In genomic region chr19:48963371-48964204, GRCh38 we compare ENCODE assay signal across 8 cellular contexts. TPM values are rescaled to one million over a fixed set of nuclear protein-coding genes. Genes with fewer than 3 reads are reported as not detected.
DNase-seq lines count a peak whose midpoint lies in the region; ATAC-seq and TF ChIP-seq lines count a peak whose summit lies in the region.

No MANE protein-coding gene starts in this region.

- H3K9me3 ChIP-seq in CD8-positive, alpha-beta T cell (ENCODE audit: low read length) = no peaks in the 10 kb centered on the region
- H3K9me3 ChIP-seq in adrenal gland (replicated peaks in 1 of 3) (no peaks in the 10 kb centered on the region), uterus (no peaks in the 10 kb centered on the region)

- peaks cover 12% of the 10 kb centered on the region for H3K36me3 ChIP-seq in CD8-positive, alpha-beta T cell (ENCODE audit: insufficient read depth, low read length)
- H3K36me3 ChIP-seq in adrenal gland (replicated peaks in 1 of 2) = peaks cover 0 to 21% of the 10 kb centered on the region in 2 donors
- no peaks in the 10 kb centered on the region for H3K36me3 ChIP-seq in uterus

- TF ChIP-seq POLR2A in adrenal gland (IDR thresholded peaks at IDR 0.05) = peak in 1 of 2 donors; percentile 11
- TF ChIP-seq POLR2A in uterus (IDR thresholded peaks at IDR 0.05) = peak; percentile 39 to 68

- intact Hi-C loops in CD8-positive, alpha-beta T cell (cut with DNase I, micrococcal nuclease) = loop anchor here in 1 of 2 experiments (2.0 to 10.0 kb wide), 2 partner anchors 63 to 319 kb away; partner anchors contain the start of genes CA11 and NUCB1
- intact Hi-C loops in adrenal gland (cut with DNase I) = loop anchor here in 1 of 2 donors (10.0 kb wide), 1 partner anchor 89 kb away; the partner anchor contains the start of gene PPP1R15A
- intact Hi-C loops in left ventricle myocardium superior (cut with micrococcal nuclease) = no loop called here
- intact Hi-C loops in uterus (cut with DNase I; ENCODE audit: low total_unique reads) = loop anchor here (10.0 kb wide), 1 partner anchor 69 kb away; the partner anchor contains the start of gene TULP2

- peak overlapping the region; percentile 99 for H3K4me3 Mint-ChIP-seq in CD8-positive, alpha-beta T cell
- peak overlapping the region; percentile 100 for H3K4me3 Mint-ChIP-seq in progenitor cell of endocrine pancreas (ENCODE audit: low read depth)

- no peaks in the 10 kb centered on the region for H3K9me3 Mint-ChIP-seq in CD8-positive, alpha-beta T cell
- no peaks in the 10 kb centered on the region for H3K9me3 Mint-ChIP-seq in progenitor cell of endocrine pancreas (ENCODE audit: low read depth)

- H3K27me3 Mint-ChIP-seq in CD8-positive, alpha-beta T cell (ENCODE audit: low read depth) = no peaks in the 10 kb centered on the region
- no peaks in the 10 kb centered on the region for H3K27me3 Mint-ChIP-seq in progenitor cell of endocrine pancreas

- POLR2A ChIA-PET in CD8-positive, alpha-beta T cell (lab: Charles Lee) = interaction anchor here (0.6 to 3.6 kb wide), 5 partner anchors 9 to 706 kb away, joined by 3 to 39 read pairs (median 4); partner anchors contain the start of genes BAX, DHDH, GYS1 and RUVBL2

- H3K27me3 ChIP-seq in CD8-positive, alpha-beta T cell (ENCODE audit: insufficient read depth, low read length) = no peaks in the 10 kb centered on the region
- H3K27me3 ChIP-seq in adrenal gland (no peaks in the 10 kb centered on the region), uterus (no peaks in the 10 kb centered on the region)

- peak overlapping the region; percentile 56 for H3K4me3 ChIP-seq in CD8-positive, alpha-beta T cell (ENCODE audit: low read depth, low read length)
- peak overlapping the region in 1 of 4 donors; percentile 94 for H3K4me3 ChIP-seq in adrenal gland
- peak overlapping the region; percentile 12 to 77 for H3K4me3 ChIP-seq in uterus

- H3K36me3 Mint-ChIP-seq in CD8-positive, alpha-beta T cell = peaks cover 36% of the 10 kb centered on the region
- peaks cover 24% of the 10 kb centered on the region for H3K36me3 Mint-ChIP-seq in progenitor cell of endocrine pancreas (ENCODE audit: insufficient read depth)

- CTCF ChIA-PET in CD8-positive, alpha-beta T cell (lab: Charles Lee) = interaction anchor here (1.5 kb wide), 1 partner anchor 152 kb away, joined by 3 read pairs; no protein-coding TSS in a partner anchor

- DNase-seq in CD8-positive, alpha-beta T cell = peak in 6 of 7 experiments; percentile 41 to 74 (median 62)
- peak; percentile 28 for DNase-seq in T follicular helper cell (ENCODE audit: low read depth)
- DNase-seq in adrenal gland = peak; percentile 68 to 86 (median 81)
- DNase-seq in left ventricle myocardium superior = peak; percentile 84
- peak; percentile 74 for DNase-seq in progenitor cell of endocrine pancreas (ENCODE audit: low spot score, unreplicated experiment)
- peak; percentile 84 to 87 for DNase-seq in uterus
- no peak for DNase-seq in AML-193 (lab: John Stamatoyannopoulos, UW)

- ATAC-seq in CD8-positive, alpha-beta T cell = peak; percentile 16
- ATAC-seq in HG02759 (IDR thresholded peaks at IDR 0.05; ENCODE audit: unreplicated experiment) = peak; percentile 34
- ATAC-seq in left ventricle myocardium superior = peak; percentile 22

- peaks cover 55% of the 10 kb centered on the region for H3K4me1 ChIP-seq in CD8-positive, alpha-beta T cell (ENCODE audit: insufficient read depth, low read length)
- H3K4me1 ChIP-seq in adrenal gland (replicated peaks in 1 of 2) (peaks cover 31 to 34% of the 10 kb centered on the region in 2 donors), uterus (peaks cover 0 to 23% of the 10 kb centered on the region in 2 donors)

- no peak for TF ChIP-seq CTCF in CD8-positive, alpha-beta T cell (IDR thresholded peaks at IDR 0.05)
- TF ChIP-seq CTCF in adrenal gland (IDR thresholded peaks at IDR 0.05) (no peak), progenitor cell of endocrine pancreas (IDR thresholded peaks at IDR 0.05; ENCODE audit: unreplicated experiment) (no peak), uterus (IDR thresholded peaks at IDR 0.05) (no peak)

- peaks cover 66% of the 10 kb centered on the region for H3K4me1 Mint-ChIP-seq in CD8-positive, alpha-beta T cell (ENCODE audit: low read depth)
- H3K4me1 Mint-ChIP-seq in progenitor cell of endocrine pancreas (ENCODE audit: low read depth) = peaks cover 44% of the 10 kb centered on the region

- H3K27ac ChIP-seq in CD8-positive, alpha-beta T cell (ENCODE audit: low read depth, low read length) = peak overlapping the region; percentile 17
- H3K27ac ChIP-seq in adrenal gland (peak overlapping the region; percentile 71 to 96 (median 85)), uterus (peak overlapping the region; percentile 97 to 99)

- peak overlapping the region; percentile 85 for H3K27ac Mint-ChIP-seq in CD8-positive, alpha-beta T cell
- peak overlapping the region; percentile 98 for H3K27ac Mint-ChIP-seq in progenitor cell of endocrine pancreas

- 8 to 12% (median 11%) methylated on average over 11 to 28 of the region's 28 CpGs for WGBS in adrenal gland, 4 donors

RNA-seq across cellular contexts. Expression of gene FTL, which starts 1.5 kb away (rescaled TPM):
- 100 to 1,000 TPM; 665 to 668 TPM for total RNA-seq in CD8-positive, alpha-beta T cell
- total RNA-seq in adrenal gland = over 10,000 TPM in 1 of 8 donors, 1,000 to 10,000 TPM in 7; 3,284 to 11,726 (median 4,214) TPM
- 1,000 to 10,000 TPM; 2,288 to 7,123 (median 4,274) TPM for polyA plus RNA-seq in adrenal gland
- 684 TPM for total RNA-seq in left ventricle myocardium superior
- 2,544 and 2,716 TPM in 2 replicates for total RNA-seq in progenitor cell of endocrine pancreas
- total RNA-seq in uterus = 1,000 to 10,000 TPM in 3 of 4 donors, 100 to 1,000 TPM in 1; 472 to 2,968 (median 1,570) TPM

RNA-seq across cellular contexts. Expression of gene BAX, which starts 8.9 kb away (rescaled TPM):
- total RNA-seq in CD8-positive, alpha-beta T cell = 10 to 100 TPM; 55.7 to 57.4 TPM
- 10 to 100 TPM; 18.1 to 79.0 (median 58.0) TPM for total RNA-seq in adrenal gland
- polyA plus RNA-seq in adrenal gland = 10 to 100 TPM; 21.5 to 61.3 (median 41.0) TPM
- 22.0 TPM for total RNA-seq in left ventricle myocardium superior
- total RNA-seq in progenitor cell of endocrine pancreas = 141 and 153 TPM in 2 replicates
- total RNA-seq in uterus = 10 to 100 TPM; 16.5 to 84.5 (median 39.5) TPM

RNA-seq across cellular contexts. Expression of gene GYS1, which starts 29.5 kb away (rescaled TPM):
- total RNA-seq in CD8-positive, alpha-beta T cell = 10 to 100 TPM in 1 of 2 experiments, 1 to 10 TPM in 1; 9.5 to 11.9 TPM
- 10 to 100 TPM; 23.7 to 63.9 (median 39.5) TPM for total RNA-seq in adrenal gland
- 10 to 100 TPM; 35.2 to 45.9 (median 37.7) TPM for polyA plus RNA-seq in adrenal gland
- total RNA-seq in left ventricle myocardium superior = 103 TPM
- 57.4 and 65.8 TPM in 2 replicates for total RNA-seq in progenitor cell of endocrine pancreas
- total RNA-seq in uterus = 10 to 100 TPM in 3 of 4 donors, 1 to 10 TPM in 1; 4.9 to 39.8 (median 16.6) TPM

RNA-seq across cellular contexts. Expression of gene DHDH, which starts 30.1 kb away (rescaled TPM):
- total RNA-seq in CD8-positive, alpha-beta T cell = 1 to 10 TPM in 1 of 2 experiments, under 1 TPM in 1; 0.68 to 1.0 TPM
- total RNA-seq in adrenal gland (under 1 TPM in 3 of 8 donors, not detected in 5; 0.29 to 0.56 (median 0.38) TPM), left ventricle myocardium superior (not detected), progenitor cell of endocrine pancreas (1.1 and 1.8 TPM in 2 replicates), uterus (under 1 TPM in 2 of 4 donors, not detected in 2; 0.41 to 0.95 TPM)
- polyA plus RNA-seq in adrenal gland = 1 to 10 TPM in 1 of 3 donors, under 1 TPM in 2; 0.27 to 2.8 (median 0.47) TPM

RNA-seq across cellular contexts. Expression of gene RUVBL2, which starts 30.1 kb away (rescaled TPM):
- 10 to 100 TPM; 10.5 to 11.5 TPM for total RNA-seq in CD8-positive, alpha-beta T cell
- total RNA-seq in adrenal gland = 100 to 1,000 TPM in 1 of 8 donors, 10 to 100 TPM in 7; 45.4 to 143 (median 75.6) TPM
- polyA plus RNA-seq in adrenal gland = 10 to 100 TPM; 41.3 to 93.3 (median 70.7) TPM
- total RNA-seq in left ventricle myocardium superior = 44.4 TPM
- 81.5 and 83.0 TPM in 2 replicates for total RNA-seq in progenitor cell of endocrine pancreas
- 100 to 1,000 TPM in 1 of 4 donors, 10 to 100 TPM in 3; 51.9 to 109 (median 77.7) TPM for total RNA-seq in uterus

Comparison
In these comparisons a context has a peak if more than half of its experiments do, and no peak if none do; other contexts are left out.
1. DNase-seq: peak in CD8-positive, alpha-beta T cell (6 of 7), T follicular helper cell (single experiment), adrenal gland (7 of 7), left ventricle myocardium superior (single experiment), progenitor cell of endocrine pancreas (single experiment) and uterus (2 of 2); none in AML-193 (0 of 2).
2. H3K27ac ChIP-seq: peak in every context shown above with its lines; median percentile 98 in uterus; 85 in adrenal gland; 17 in CD8-positive, alpha-beta T cell.
3. Peak in every context shown above with its lines, with median percentiles within 50 percentile points of each other: ATAC-seq.